Comparison of ENCODE assay signal across 15 cellular contexts in genomic region chr11:12508151-12508740, GRCh38.
DNase-seq lines count a peak whose midpoint lies in the region; ATAC-seq and TF ChIP-seq lines count a peak whose summit lies in the region.
"Had no signal": no experiment of that assay in that cellular context is flagged by ENCODE, and none has a peak within 500 bp of the region (broad histone marks: within the 10 kb centered on the region; RNA-seq: fewer than 3 reads in every experiment).

No MANE protein-coding gene starts in this region.

- H3K36me3 ChIP-seq in BJ (ENCODE audit: control insufficient read depth, insufficient read depth, low read length) (peaks cover 16% of the 10 kb centered on the region), gastroesophageal sphincter (peaks cover 0 to 71% of the 10 kb centered on the region in 2 donors), psoas muscle (ENCODE audit: insufficient read depth in 1 of 2, low read depth in 1 of 2) (peaks cover 0 to 3% of the 10 kb centered on the region in 2 donors), SJCRH30 (peaks cover 22% of the 10 kb centered on the region)
- H3K36me3 ChIP-seq: BLaER1 treated with 17β-estradiol and CSF1 and Interleukin-3, amounts not matched to agents 10 nM and 100 nM; WERI-Rb-1 had no signal

- ATAC-seq in gastroesophageal sphincter (peak; percentile 82), psoas muscle (peak in 2 of 4 donors; percentile 21 to 74)
- ATAC-seq: Panc1 had no signal

- H3K27ac ChIP-seq in gastroesophageal sphincter (peak overlapping the region; percentile 26 to 66 (median 65)), psoas muscle (peak overlapping the region; percentile 36), SJCRH30 (no peak overlapping the region)
- H3K27ac ChIP-seq: BLaER1 treated with 17β-estradiol and CSF1 and Interleukin-3, amounts not matched to agents 10 nM and 100 nM; WERI-Rb-1 had no signal

- intact Hi-C loops in psoas muscle (cut with DNase I): no loop called here

- H3K4me1 ChIP-seq in gastroesophageal sphincter (peaks cover 0 to 60% (median 13%) of the 10 kb centered on the region in 3 donors), psoas muscle (peaks cover 2% of the 10 kb centered on the region), SJCRH30 (no peaks in the 10 kb centered on the region)
- H3K4me1 ChIP-seq: BLaER1 treated with 17β-estradiol and CSF1 and Interleukin-3, amounts not matched to agents 10 nM and 100 nM had no signal

- no peak for TF ChIP-seq CTCF in BJ (IDR thresholded peaks at IDR 0.05; ENCODE audit: insufficient read depth, low read depth, low read length)
- no peak for TF ChIP-seq CTCF in astrocyte of the spinal cord (IDR thresholded peaks at IDR 0.05; ENCODE audit: low read depth, low read length)
- peak in 1 of 4 experiments; percentile 9 for TF ChIP-seq CTCF in gastroesophageal sphincter (IDR thresholded peaks at IDR 0.05)
- no peak for TF ChIP-seq CTCF in psoas muscle (IDR thresholded peaks at IDR 0.05)

- WGBS in gastroesophageal sphincter (ENCODE audit: low coverage in 1 of 2), 2 donors: 25 to 27% methylated on average over 4 of the region's 4 CpGs
- 25 to 45% (median 28%) methylated on average over 4 of the region's 4 CpGs for WGBS in psoas muscle, 3 donors

- H3K4me3 ChIP-seq in BJ (ENCODE audit: low read depth, low read length) (no peak overlapping the region), astrocyte of the spinal cord (ENCODE audit: low read depth, low read length) (no peak overlapping the region), gastroesophageal sphincter (no peak overlapping the region), psoas muscle (no peak overlapping the region), SJCRH30 (no peak overlapping the region)
- H3K4me3 ChIP-seq: BLaER1 treated with 17β-estradiol and CSF1 and Interleukin-3, amounts not matched to agents 10 nM and 100 nM had no signal

- POLR2A ChIA-PET in BJ (lab: Charles Lee): interaction anchor here (0.7 kb wide), 1 partner anchor 74 kb away, joined by 9 read pairs; no protein-coding TSS in a partner anchor

- CTCF ChIA-PET in BJ (lab: Yijun Ruan, JAX): interaction anchor here (0.6 to 1.5 kb wide), 5 partner anchors 9 to 168 kb away, joined by 3 to 4 read pairs (median 3); no protein-coding TSS in a partner anchor

- peak; percentile 78 for DNase-seq in BJ (ENCODE audit: low read depth)
- DNase-seq in astrocyte of the spinal cord (ENCODE audit: low read depth, low spot score): peak; percentile 57
- no peak for DNase-seq in psoas muscle
- no peak for DNase-seq in KG1 (lab: John Stamatoyannopoulos, UW)
- DNase-seq in stimulated activated CD4-positive, alpha-beta T cell treated with anti-CD3 and anti-CD28 coated beads, Interleukin-2, amount 100 ng/mL, for 24 hours: no peak
- no peak for DNase-seq in SJCRH30
- DNase-seq in HUDEP-2 (lab: John Stamatoyannopoulos, UW; ENCODE audit: unreplicated experiment in 76 of 76): no peak
- DNase-seq: cerebellar nuclear complex; GDM1; NCI-H2107; stimulated activated naive CD4-positive, alpha-beta T cell; WERI-Rb-1 had no signal

- no peak for TF ChIP-seq POLR2A in gastroesophageal sphincter (IDR thresholded peaks at IDR 0.05)

- no peaks in the 10 kb centered on the region for H3K9me3 ChIP-seq in gastroesophageal sphincter
- no peaks in the 10 kb centered on the region for H3K9me3 ChIP-seq in psoas muscle
- no peaks in the 10 kb centered on the region for H3K9me3 ChIP-seq in SJCRH30 (replicated peaks)

- no peak for TF ChIP-seq EP300 in gastroesophageal sphincter (IDR thresholded peaks at IDR 0.05)

- in situ Hi-C loops in astrocyte of the spinal cord (cut with HindIII; ENCODE audit: low sequenced_read_pairs): no loop called here

- H3K27me3 ChIP-seq in BJ (ENCODE audit: control insufficient read depth, insufficient read depth, low read length) (no peaks in the 10 kb centered on the region), gastroesophageal sphincter (no peaks in the 10 kb centered on the region), psoas muscle (ENCODE audit: insufficient read depth in 3 of 3, low read length in 2 of 3) (no peaks in the 10 kb centered on the region), SJCRH30 (no peaks in the 10 kb centered on the region)
- H3K27me3 ChIP-seq: BLaER1 treated with 17β-estradiol and CSF1 and Interleukin-3, amounts not matched to agents 10 nM and 100 nM had no signal

Comparison
In these comparisons a context has a peak if more than half of its experiments do, and no peak if none do; other contexts are left out.
1. DNase-seq: peak in BJ (single experiment) and astrocyte of the spinal cord (single experiment); none in psoas muscle (0 of 2), KG1 (single experiment), stimulated activated CD4-positive, alpha-beta T cell treated with anti-CD3 and anti-CD28 coated beads, Interleukin-2, amount 100 ng/mL, for 24 hours (0 of 2), SJCRH30 (0 of 2) and HUDEP-2 (0 of 76).